In the genomic region with DNA sequence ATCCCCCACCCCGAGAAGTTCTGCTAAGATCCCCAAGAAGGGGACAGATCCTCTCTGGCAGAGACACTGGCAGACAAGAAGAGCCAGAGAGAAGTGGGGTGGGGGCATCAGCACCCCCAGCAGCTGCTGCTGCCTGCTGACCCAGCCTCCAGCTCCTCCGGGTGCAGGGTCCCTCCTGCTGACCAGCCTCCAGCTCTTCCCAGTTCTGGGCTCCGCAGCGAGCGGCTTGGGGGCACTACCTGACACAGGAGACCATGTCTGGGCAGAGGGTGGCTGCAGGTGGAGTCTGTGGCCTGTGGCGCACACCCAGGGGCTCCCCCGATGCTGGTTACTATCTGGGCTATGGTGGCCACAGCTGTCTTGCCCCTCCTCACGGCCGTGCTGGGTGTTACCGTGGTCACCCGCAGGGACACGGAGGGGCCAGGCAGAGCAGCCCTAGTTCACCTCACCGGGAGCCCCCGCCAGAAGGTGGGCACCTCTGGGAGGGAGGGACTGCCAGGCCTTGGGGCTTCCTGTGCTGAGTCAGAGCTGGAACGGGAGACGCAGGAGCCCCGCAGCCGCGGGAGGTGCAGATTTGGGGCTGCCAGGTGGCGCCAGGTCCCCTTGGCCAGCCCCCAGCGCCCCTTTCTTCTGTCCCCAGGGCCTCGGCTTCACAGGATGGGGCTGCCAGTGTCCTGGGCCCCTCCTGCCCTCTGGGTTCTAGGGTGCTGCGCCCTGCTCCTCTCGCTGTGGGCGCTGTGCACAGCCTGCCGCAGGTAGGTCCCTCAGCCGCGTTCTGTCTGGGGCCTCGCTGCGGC, we compare ENCODE assay signal across 1 cellular context.
TF ChIP-seq lines count a peak whose summit lies in the region.

No MANE protein-coding gene starts in this region.

TF ChIP-seq in HepG2, 621 proteins besides CTCF, POLR2A, EP300 and RAD21 (continued from another document and continues in another):
- TF ChIP-seq, protein P1, sequence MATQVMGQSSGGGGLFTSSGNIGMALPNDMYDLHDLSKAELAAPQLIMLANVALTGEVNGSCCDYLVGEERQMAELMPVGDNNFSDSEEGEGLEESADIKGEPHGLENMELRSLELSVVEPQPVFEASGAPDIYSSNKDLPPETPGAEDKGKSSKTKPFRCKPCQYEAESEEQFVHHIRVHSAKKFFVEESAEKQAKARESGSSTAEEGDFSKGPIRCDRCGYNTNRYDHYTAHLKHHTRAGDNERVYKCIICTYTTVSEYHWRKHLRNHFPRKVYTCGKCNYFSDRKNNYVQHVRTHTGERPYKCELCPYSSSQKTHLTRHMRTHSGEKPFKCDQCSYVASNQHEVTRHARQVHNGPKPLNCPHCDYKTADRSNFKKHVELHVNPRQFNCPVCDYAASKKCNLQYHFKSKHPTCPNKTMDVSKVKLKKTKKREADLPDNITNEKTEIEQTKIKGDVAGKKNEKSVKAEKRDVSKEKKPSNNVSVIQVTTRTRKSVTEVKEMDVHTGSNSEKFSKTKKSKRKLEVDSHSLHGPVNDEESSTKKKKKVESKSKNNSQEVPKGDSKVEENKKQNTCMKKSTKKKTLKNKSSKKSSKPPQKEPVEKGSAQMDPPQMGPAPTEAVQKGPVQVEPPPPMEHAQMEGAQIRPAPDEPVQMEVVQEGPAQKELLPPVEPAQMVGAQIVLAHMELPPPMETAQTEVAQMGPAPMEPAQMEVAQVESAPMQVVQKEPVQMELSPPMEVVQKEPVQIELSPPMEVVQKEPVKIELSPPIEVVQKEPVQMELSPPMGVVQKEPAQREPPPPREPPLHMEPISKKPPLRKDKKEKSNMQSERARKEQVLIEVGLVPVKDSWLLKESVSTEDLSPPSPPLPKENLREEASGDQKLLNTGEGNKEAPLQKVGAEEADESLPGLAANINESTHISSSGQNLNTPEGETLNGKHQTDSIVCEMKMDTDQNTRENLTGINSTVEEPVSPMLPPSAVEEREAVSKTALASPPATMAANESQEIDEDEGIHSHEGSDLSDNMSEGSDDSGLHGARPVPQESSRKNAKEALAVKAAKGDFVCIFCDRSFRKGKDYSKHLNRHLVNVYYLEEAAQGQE (IDR thresholded peaks at IDR 0.05; ENCODE audit: borderline replicate concordance in 1 of 2, low read depth in 1 of 2, low read length in 2 of 2), result no peak
- 0 out of 2 replicates have a peak, but pooled peaks have one; percentile 83 for TF ChIP-seq CC2D1A (CRISPR knock-in tag; IDR thresholded peaks at IDR 0.05)
- peak; percentile 19; the same call in 1 of the 2 replicates for TF ChIP-seq FOXK1 (CRISPR knock-in tag; IDR thresholded peaks at IDR 0.05; ENCODE audit: borderline replicate concordance, low read depth)
- TF ChIP-seq, protein P2, sequence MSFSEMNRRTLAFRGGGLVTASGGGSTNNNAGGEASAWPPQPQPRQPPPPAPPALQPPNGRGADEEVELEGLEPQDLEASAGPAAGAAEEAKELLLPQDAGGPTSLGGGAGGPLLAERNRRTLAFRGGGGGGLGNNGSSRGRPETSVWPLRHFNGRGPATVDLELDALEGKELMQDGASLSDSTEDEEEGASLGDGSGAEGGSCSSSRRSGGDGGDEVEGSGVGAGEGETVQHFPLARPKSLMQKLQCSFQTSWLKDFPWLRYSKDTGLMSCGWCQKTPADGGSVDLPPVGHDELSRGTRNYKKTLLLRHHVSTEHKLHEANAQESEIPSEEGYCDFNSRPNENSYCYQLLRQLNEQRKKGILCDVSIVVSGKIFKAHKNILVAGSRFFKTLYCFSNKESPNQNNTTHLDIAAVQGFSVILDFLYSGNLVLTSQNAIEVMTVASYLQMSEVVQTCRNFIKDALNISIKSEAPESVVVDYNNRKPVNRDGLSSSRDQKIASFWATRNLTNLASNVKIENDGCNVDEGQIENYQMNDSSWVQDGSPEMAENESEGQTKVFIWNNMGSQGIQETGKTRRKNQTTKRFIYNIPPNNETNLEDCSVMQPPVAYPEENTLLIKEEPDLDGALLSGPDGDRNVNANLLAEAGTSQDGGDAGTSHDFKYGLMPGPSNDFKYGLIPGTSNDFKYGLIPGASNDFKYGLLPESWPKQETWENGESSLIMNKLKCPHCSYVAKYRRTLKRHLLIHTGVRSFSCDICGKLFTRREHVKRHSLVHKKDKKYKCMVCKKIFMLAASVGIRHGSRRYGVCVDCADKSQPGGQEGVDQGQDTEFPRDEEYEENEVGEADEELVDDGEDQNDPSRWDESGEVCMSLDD (CRISPR knock-in tag; IDR thresholded peaks at IDR 0.05; ENCODE audit: borderline replicate concordance), result 0 out of 2 replicates have a peak, but pooled peaks have one; percentile 27
- TF ChIP-seq, protein P3, sequence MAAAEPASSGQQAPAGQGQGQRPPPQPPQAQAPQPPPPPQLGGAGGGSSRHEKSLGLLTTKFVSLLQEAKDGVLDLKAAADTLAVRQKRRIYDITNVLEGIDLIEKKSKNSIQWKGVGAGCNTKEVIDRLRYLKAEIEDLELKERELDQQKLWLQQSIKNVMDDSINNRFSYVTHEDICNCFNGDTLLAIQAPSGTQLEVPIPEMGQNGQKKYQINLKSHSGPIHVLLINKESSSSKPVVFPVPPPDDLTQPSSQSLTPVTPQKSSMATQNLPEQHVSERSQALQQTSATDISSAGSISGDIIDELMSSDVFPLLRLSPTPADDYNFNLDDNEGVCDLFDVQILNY (CRISPR knock-in tag; conservative IDR thresholded peaks at IDR 0.05), result 0 out of 2 replicates have a peak, but pooled peaks have one; percentile 21
- TF ChIP-seq ZNF136 (CRISPR knock-in tag; IDR thresholded peaks at IDR 0.05; ENCODE audit: low read depth), result peak; percentile 93; the same call in 1 of the 2 replicates
- TF ChIP-seq DNMT1 (CRISPR knock-in tag; IDR thresholded peaks at IDR 0.05), result 0 out of 2 replicates have a peak, but pooled peaks have one; percentile 45
- TF ChIP-seq JDP2 (CRISPR knock-in tag; IDR thresholded peaks at IDR 0.05; ENCODE audit: borderline replicate concordance), result no peak
- TF ChIP-seq, protein P4, sequence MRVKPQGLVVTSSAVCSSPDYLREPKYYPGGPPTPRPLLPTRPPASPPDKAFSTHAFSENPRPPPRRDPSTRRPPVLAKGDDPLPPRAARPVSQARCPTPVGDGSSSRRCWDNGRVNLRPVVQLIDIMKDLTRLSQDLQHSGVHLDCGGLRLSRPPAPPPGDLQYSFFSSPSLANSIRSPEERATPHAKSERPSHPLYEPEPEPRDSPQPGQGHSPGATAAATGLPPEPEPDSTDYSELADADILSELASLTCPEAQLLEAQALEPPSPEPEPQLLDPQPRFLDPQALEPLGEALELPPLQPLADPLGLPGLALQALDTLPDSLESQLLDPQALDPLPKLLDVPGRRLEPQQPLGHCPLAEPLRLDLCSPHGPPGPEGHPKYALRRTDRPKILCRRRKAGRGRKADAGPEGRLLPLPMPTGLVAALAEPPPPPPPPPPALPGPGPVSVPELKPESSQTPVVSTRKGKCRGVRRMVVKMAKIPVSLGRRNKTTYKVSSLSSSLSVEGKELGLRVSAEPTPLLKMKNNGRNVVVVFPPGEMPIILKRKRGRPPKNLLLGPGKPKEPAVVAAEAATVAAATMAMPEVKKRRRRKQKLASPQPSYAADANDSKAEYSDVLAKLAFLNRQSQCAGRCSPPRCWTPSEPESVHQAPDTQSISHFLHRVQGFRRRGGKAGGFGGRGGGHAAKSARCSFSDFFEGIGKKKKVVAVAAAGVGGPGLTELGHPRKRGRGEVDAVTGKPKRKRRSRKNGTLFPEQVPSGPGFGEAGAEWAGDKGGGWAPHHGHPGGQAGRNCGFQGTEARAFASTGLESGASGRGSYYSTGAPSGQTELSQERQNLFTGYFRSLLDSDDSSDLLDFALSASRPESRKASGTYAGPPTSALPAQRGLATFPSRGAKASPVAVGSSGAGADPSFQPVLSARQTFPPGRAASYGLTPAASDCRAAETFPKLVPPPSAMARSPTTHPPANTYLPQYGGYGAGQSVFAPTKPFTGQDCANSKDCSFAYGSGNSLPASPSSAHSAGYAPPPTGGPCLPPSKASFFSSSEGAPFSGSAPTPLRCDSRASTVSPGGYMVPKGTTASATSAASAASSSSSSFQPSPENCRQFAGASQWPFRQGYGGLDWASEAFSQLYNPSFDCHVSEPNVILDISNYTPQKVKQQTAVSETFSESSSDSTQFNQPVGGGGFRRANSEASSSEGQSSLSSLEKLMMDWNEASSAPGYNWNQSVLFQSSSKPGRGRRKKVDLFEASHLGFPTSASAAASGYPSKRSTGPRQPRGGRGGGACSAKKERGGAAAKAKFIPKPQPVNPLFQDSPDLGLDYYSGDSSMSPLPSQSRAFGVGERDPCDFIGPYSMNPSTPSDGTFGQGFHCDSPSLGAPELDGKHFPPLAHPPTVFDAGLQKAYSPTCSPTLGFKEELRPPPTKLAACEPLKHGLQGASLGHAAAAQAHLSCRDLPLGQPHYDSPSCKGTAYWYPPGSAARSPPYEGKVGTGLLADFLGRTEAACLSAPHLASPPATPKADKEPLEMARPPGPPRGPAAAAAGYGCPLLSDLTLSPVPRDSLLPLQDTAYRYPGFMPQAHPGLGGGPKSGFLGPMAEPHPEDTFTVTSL (CRISPR knock-in tag; IDR thresholded peaks at IDR 0.05; ENCODE audit: borderline replicate concordance), result no peak
- peak; percentile 46 for TF ChIP-seq RBM39 (IDR thresholded peaks at IDR 0.05; ENCODE audit: low read depth, low read length, poor library complexity, severe bottlenecking)
- TF ChIP-seq MATR3 (CRISPR knock-in tag; IDR thresholded peaks at IDR 0.05), result no peak
- peak; percentile 35; the same call in 1 of the 2 replicates for TF ChIP-seq SPEN (CRISPR knock-in tag; IDR thresholded peaks at IDR 0.05; ENCODE audit: low read depth)
- TF ChIP-seq, protein P5, sequence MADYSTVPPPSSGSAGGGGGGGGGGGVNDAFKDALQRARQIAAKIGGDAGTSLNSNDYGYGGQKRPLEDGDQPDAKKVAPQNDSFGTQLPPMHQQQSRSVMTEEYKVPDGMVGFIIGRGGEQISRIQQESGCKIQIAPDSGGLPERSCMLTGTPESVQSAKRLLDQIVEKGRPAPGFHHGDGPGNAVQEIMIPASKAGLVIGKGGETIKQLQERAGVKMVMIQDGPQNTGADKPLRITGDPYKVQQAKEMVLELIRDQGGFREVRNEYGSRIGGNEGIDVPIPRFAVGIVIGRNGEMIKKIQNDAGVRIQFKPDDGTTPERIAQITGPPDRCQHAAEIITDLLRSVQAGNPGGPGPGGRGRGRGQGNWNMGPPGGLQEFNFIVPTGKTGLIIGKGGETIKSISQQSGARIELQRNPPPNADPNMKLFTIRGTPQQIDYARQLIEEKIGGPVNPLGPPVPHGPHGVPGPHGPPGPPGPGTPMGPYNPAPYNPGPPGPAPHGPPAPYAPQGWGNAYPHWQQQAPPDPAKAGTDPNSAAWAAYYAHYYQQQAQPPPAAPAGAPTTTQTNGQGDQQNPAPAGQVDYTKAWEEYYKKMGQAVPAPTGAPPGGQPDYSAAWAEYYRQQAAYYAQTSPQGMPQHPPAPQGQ (CRISPR knock-in tag; IDR thresholded peaks at IDR 0.05; ENCODE audit: borderline replicate concordance), result peak; percentile 87; the same call in 1 of the 2 replicates
- TF ChIP-seq PAF1 (CRISPR knock-in tag; IDR thresholded peaks at IDR 0.05), result 0 out of 2 replicates have a peak, but pooled peaks have one; percentile 36
- 0 out of 2 replicates have a peak, but pooled peaks have one; percentile 8 for TF ChIP-seq ZNF549 (CRISPR knock-in tag; IDR thresholded peaks at IDR 0.05)
- 0 out of 2 replicates have a peak, but pooled peaks have one; percentile 5 for TF ChIP-seq GTF2F1 (IDR thresholded peaks at IDR 0.05; ENCODE audit: low read length)
- TF ChIP-seq ZNF552 (CRISPR knock-in tag; IDR thresholded peaks at IDR 0.05; ENCODE audit: borderline replicate concordance), result 0 out of 2 replicates have a peak, but pooled peaks have one; percentile 75
- TF ChIP-seq TRIM24 (CRISPR knock-in tag; IDR thresholded peaks at IDR 0.05), result 0 out of 2 replicates have a peak, but pooled peaks have one; percentile 33
- TF ChIP-seq, protein P6, sequence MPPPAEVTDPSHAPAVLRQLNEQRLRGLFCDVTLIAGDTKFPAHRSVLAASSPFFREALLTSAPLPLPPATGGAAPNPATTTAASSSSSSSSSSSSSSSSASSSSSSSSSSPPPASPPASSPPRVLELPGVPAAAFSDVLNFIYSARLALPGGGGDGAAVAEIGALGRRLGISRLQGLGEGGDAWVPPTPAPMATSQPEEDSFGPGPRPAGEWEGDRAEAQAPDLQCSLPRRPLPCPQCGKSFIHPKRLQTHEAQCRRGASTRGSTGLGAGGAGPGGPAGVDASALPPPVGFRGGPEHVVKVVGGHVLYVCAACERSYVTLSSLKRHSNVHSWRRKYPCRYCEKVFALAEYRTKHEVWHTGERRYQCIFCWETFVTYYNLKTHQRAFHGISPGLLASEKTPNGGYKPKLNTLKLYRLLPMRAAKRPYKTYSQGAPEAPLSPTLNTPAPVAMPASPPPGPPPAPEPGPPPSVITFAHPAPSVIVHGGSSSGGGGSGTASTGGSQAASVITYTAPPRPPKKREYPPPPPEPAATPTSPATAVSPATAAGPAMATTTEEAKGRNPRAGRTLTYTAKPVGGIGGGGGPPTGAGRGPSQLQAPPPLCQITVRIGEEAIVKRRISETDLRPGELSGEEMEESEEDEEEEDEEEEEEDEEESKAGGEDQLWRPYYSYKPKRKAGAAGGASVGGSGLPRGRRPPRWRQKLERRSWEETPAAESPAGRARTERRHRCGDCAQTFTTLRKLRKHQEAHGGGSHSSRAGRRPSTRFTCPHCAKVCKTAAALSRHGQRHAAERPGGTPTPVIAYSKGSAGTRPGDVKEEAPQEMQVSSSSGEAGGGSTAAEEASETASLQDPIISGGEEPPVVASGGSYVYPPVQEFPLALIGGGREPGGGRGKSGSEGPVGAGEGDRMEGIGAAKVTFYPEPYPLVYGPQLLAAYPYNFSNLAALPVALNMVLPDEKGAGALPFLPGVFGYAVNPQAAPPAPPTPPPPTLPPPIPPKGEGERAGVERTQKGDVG (CRISPR knock-in tag; IDR thresholded peaks at IDR 0.05; ENCODE audit: borderline replicate concordance), result peak; percentile 64
- peak; percentile 87; the same call in 1 of the 2 replicates for TF ChIP-seq EEA1 (CRISPR knock-in tag; IDR thresholded peaks at IDR 0.05; ENCODE audit: borderline replicate concordance)
- peak; percentile 54; the same call in 1 of the 2 replicates for TF ChIP-seq ZNF292 (CRISPR knock-in tag; IDR thresholded peaks at IDR 0.05; ENCODE audit: borderline replicate concordance, low read depth)
- TF ChIP-seq ZNF484 (CRISPR knock-in tag; IDR thresholded peaks at IDR 0.05; ENCODE audit: borderline replicate concordance, low read depth), result 0 out of 2 replicates have a peak, but pooled peaks have one; percentile 46
- TF ChIP-seq ZNF547 (CRISPR knock-in tag; IDR thresholded peaks at IDR 0.05), result peak; percentile 68; the same call in 1 of the 2 replicates
- peak; percentile 50 for TF ChIP-seq SP4 (CRISPR knock-in tag; IDR thresholded peaks at IDR 0.05)
- TF ChIP-seq ZNF33B (CRISPR knock-in tag; IDR thresholded peaks at IDR 0.05), result 0 out of 2 replicates have a peak, but pooled peaks have one; percentile 49
- TF ChIP-seq, protein P7, sequence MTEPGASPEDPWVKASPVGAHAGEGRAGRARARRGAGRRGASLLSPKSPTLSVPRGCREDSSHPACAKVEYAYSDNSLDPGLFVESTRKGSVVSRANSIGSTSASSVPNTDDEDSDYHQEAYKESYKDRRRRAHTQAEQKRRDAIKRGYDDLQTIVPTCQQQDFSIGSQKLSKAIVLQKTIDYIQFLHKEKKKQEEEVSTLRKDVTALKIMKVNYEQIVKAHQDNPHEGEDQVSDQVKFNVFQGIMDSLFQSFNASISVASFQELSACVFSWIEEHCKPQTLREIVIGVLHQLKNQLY (CRISPR knock-in tag; IDR thresholded peaks at IDR 0.05), result no peak
- peak; percentile 36 for TF ChIP-seq NFYC (CRISPR knock-in tag; IDR thresholded peaks at IDR 0.05)
- TF ChIP-seq NFKBIZ (CRISPR knock-in tag; IDR thresholded peaks at IDR 0.05), result 0 out of 2 replicates have a peak, but pooled peaks have one; percentile 6
- TF ChIP-seq HNRNPH1 (optimal IDR thresholded peaks at IDR 0.05; ENCODE audit: low read depth, low read length), result peak; percentile 27
- TF ChIP-seq NFE2L1 (CRISPR knock-in tag; IDR thresholded peaks at IDR 0.05; ENCODE audit: borderline replicate concordance), result peak; percentile 13; the same call in 1 of the 2 replicates
- TF ChIP-seq ZBTB8A (CRISPR knock-in tag; IDR thresholded peaks at IDR 0.05; ENCODE audit: borderline replicate concordance, low read depth), result no peak
- peak; percentile 67 for TF ChIP-seq XRCC5 (optimal IDR thresholded peaks at IDR 0.05; ENCODE audit: low read length)
- peak; percentile 56; the same call in 1 of the 2 replicates for TF ChIP-seq ZBTB7B (CRISPR knock-in tag; IDR thresholded peaks at IDR 0.05)
- TF ChIP-seq ATF1 (CRISPR knock-in tag; IDR thresholded peaks at IDR 0.05), result no peak
- no peak for TF ChIP-seq KLF9 (CRISPR knock-in tag; IDR thresholded peaks at IDR 0.05; ENCODE audit: low read depth)
